ENCODE assay signal across 1 cellular context in genomic region chr2:222693837-222694236, GRCh38.
TF ChIP-seq lines count a peak whose summit lies in the region.

No MANE protein-coding gene starts in this region.

TF ChIP-seq in GM12878, 131 proteins besides CTCF, POLR2A, EP300 and RAD21 (continued from another document):
- TF ChIP-seq CEBPZ (IDR thresholded peaks at IDR 0.05; ENCODE audit: low read depth, low read length) (no peak), NR2F1 (conservative IDR thresholded peaks at IDR 0.05) (no peak), YBX1 (IDR thresholded peaks at IDR 0.05) (no peak), POU2F2 (IDR thresholded peaks at IDR 0.05; ENCODE audit: borderline replicate concordance, low read depth, low read length) (no peak), PRDM15 (CRISPR knock-in tag; IDR thresholded peaks at IDR 0.05) (no peak), NR2C1 (IDR thresholded peaks at IDR 0.05) (no peak), ASH2L (IDR thresholded peaks at IDR 0.05; ENCODE audit: borderline replicate concordance, low read depth) (no peak), NKRF (conservative IDR thresholded peaks at IDR 0.05) (no peak), RELB (IDR thresholded peaks at IDR 0.05; ENCODE audit: low read depth) (no peak), GATAD2B (conservative IDR thresholded peaks at IDR 0.05; ENCODE audit: low read depth) (no peak)
TF ChIP-seq in GM12878: peak in this region for 0.
